ENCODE assay signal across 26 cellular contexts in the genomic region with DNA sequence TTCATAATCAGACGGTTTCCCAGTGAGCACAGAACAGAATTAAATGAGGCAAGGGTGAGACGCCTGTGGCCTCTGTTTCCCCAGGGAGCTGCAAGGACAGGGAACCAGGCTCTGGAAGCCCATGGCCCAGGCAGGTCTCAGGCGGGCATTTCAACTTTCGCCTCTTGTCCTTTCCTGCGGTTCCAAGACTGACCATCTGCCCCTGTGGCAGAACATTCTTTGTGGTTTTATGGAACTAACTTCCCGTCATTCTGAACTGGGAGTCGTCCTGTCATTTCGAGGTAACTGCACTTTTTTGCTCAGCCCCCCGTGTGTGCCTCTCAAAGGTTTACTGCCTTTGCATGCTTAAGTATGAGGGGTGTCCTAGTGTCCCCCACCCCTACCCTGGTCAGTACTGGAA.
A peak's percentile ranks its signal among the peaks of the same experiment; 100 is the strongest.
DNase-seq lines count a peak whose midpoint lies in the region; ATAC-seq lines count a peak whose summit lies in the region.
"Had no signal": no experiment of that assay in that cellular context is flagged by ENCODE, and none has a peak within 500 bp of the region (broad histone marks: within the 10 kb centered on the region; RNA-seq: fewer than 3 reads in every experiment).

No MANE protein-coding gene starts in this region.

- ATAC-seq in HG03565 (IDR thresholded peaks at IDR 0.05; ENCODE audit: unreplicated experiment) (no peak), GM18502 (IDR thresholded peaks at IDR 0.05; ENCODE audit: poor library complexity, unreplicated experiment) (no peak)
- ATAC-seq: GM23338; sciatic nerve; stimulated activated naive B cell treated with anti-CD40 and anti-IgM and Interleukin-4, amounts not matched to agents 10 μg/mL and 1 μg/mL and 100 μg/mL, for 72 hours; upper lobe of right lung had no signal

- DNase-seq in T-helper 1 cell (no peak), astrocyte of the hippocampus (ENCODE audit: low read depth, low spot score) (peak; percentile 55), hepatic stellate cell (ENCODE audit: low spot score) (peak; percentile 29), T-helper 9 cell (no peak), SK-N-DZ (ENCODE audit: low spot score) (no peak)
- DNase-seq: activated CD4-positive, alpha-beta memory T cell treated with anti-CD3 and anti-CD28 coated beads for 36 hours; activated CD4-positive, CD25-positive, alpha-beta regulatory T cell; activated effector memory CD4-positive, alpha-beta T cell treated with anti-CD3 and anti-CD28 coated beads, Interleukin-2, amount 50 U/mL, for 16 hours; CD4-positive, alpha-beta memory T cell; colonic mucosa; effector memory CD4-positive, alpha-beta T cell; erythroblast; HFFc6; NCI-H187 treated with DMSO at 0.1 percent for 48 hours; NCI-H2171 treated with DMSO at 0.1 percent for 48 hours; NCI-H524 treated with DMSO at 0.1 percent for 48 hours; Right ventricle myocardium superior; stimulated activated naive B cell treated with anti-CD40 and anti-IgM and Interleukin-4, amounts not matched to agents 10 μg/mL and 1 μg/mL and 100 μg/mL, for 72 hours; upper lobe of right lung had no signal

- no peaks in the 10 kb centered on the region for H3K27me3 Mint-ChIP-seq in T-helper 1 cell treated with Interleukin-12 subunit alpha and Interleukin-12 subunit beta and Interleukin-4 antibody, amounts not matched to agents 30 μg/mL and 1 μg/mL, for 36 hours (ENCODE audit: low read depth)
- H3K27me3 Mint-ChIP-seq: brain had no signal

- no peaks in the 10 kb centered on the region for H3K9me3 Mint-ChIP-seq in T-helper 1 cell treated with Interleukin-12 subunit alpha and Interleukin-12 subunit beta and Interleukin-4 antibody, amounts not matched to agents 30 μg/mL and 1 μg/mL, for 36 hours
- H3K9me3 Mint-ChIP-seq: activated CD4-positive, alpha-beta memory T cell treated with anti-CD3 and anti-CD28 coated beads for 36 hours; brain; CD4-positive, alpha-beta memory T cell; GM23338; HFFc6; neural crest cell had no signal

- H3K27ac Mint-ChIP-seq in T-helper 1 cell treated with Interleukin-12 subunit alpha and Interleukin-12 subunit beta and Interleukin-4 antibody, amounts not matched to agents 30 μg/mL and 1 μg/mL, for 36 hours: peak overlapping the region; percentile 26
- H3K27ac Mint-ChIP-seq: activated CD4-positive, alpha-beta memory T cell treated with anti-CD3 and anti-CD28 coated beads for 36 hours; CD4-positive, alpha-beta memory T cell; GM23338; HFFc6; stimulated activated naive B cell treated with anti-CD40 and anti-IgM and Interleukin-4, amounts not matched to agents 10 μg/mL and 1 μg/mL and 100 μg/mL, for 72 hours had no signal

- H3K4me1 Mint-ChIP-seq in T-helper 1 cell treated with Interleukin-12 subunit alpha and Interleukin-12 subunit beta and Interleukin-4 antibody, amounts not matched to agents 30 μg/mL and 1 μg/mL, for 36 hours (ENCODE audit: low read depth): peaks cover 20% of the 10 kb centered on the region
- H3K4me1 Mint-ChIP-seq: CD4-positive, alpha-beta memory T cell; stimulated activated naive B cell treated with anti-CD40 and anti-IgM and Interleukin-4, amounts not matched to agents 10 μg/mL and 1 μg/mL and 100 μg/mL, for 72 hours had no signal

- H3K36me3 Mint-ChIP-seq in T-helper 1 cell treated with Interleukin-12 subunit alpha and Interleukin-12 subunit beta and Interleukin-4 antibody, amounts not matched to agents 30 μg/mL and 1 μg/mL, for 36 hours (ENCODE audit: low read depth): no peaks in the 10 kb centered on the region
- H3K36me3 Mint-ChIP-seq: activated CD4-positive, alpha-beta memory T cell treated with anti-CD3 and anti-CD28 coated beads for 36 hours; brain; CD4-positive, alpha-beta memory T cell; stimulated activated naive B cell treated with anti-CD40 and anti-IgM and Interleukin-4, amounts not matched to agents 10 μg/mL and 1 μg/mL and 100 μg/mL, for 72 hours had no signal

- no peak overlapping the region for H3K4me3 Mint-ChIP-seq in T-helper 1 cell treated with Interleukin-12 subunit alpha and Interleukin-12 subunit beta and Interleukin-4 antibody, amounts not matched to agents 30 μg/mL and 1 μg/mL, for 36 hours
- H3K4me3 Mint-ChIP-seq: activated CD4-positive, alpha-beta memory T cell treated with anti-CD3 and anti-CD28 coated beads for 36 hours; brain; CD4-positive, alpha-beta memory T cell; GM23338; HFFc6; neural crest cell; stimulated activated naive B cell treated with anti-CD40 and anti-IgM and Interleukin-4, amounts not matched to agents 10 μg/mL and 1 μg/mL and 100 μg/mL, for 72 hours had no signal

Comparison
In these comparisons a context has a peak if more than half of its experiments do, and no peak if none do; other contexts are left out.
1. DNase-seq: peak in astrocyte of the hippocampus (single experiment) and hepatic stellate cell (single experiment); none in T-helper 1 cell (0 of 5), T-helper 9 cell (single experiment) and SK-N-DZ (single experiment).